ENCODE assay signal across 29 cellular contexts in genomic region chr22:24455751-24456426, GRCh38. TPM values are rescaled to one million over a fixed set of nuclear protein-coding genes. Genes with fewer than 3 reads are reported as not detected.
DNase-seq lines count a peak whose midpoint lies in the region; ATAC-seq, FAIRE-seq and TF ChIP-seq lines count a peak whose summit lies in the region.
"Had no signal": no experiment of that assay in that cellular context is flagged by ENCODE, and none has a peak within 500 bp of the region (broad histone marks: within the 10 kb centered on the region; RNA-seq: fewer than 3 reads in every experiment).

No MANE protein-coding gene starts in this region.

- H3K9me2 ChIP-seq in OCI-LY1 (ENCODE audit: low read depth, low read length): no peaks in the 10 kb centered on the region

- FAIRE-seq in small intestine (lab: Jason Lieb, UNC): no peak
- FAIRE-seq: frontal cortex, RCC 7860 had no signal

- H3K27ac ChIP-seq in OCI-LY1 (ENCODE audit: low read depth, low read length, poor library complexity, severe bottlenecking): peak overlapping the region; percentile 43
- peak overlapping the region; percentile 67 for H3K27ac ChIP-seq in left ventricle myocardium inferior (replicated peaks)
- peak overlapping the region in 1 of 2 donors; percentile 11 for H3K27ac ChIP-seq in ovary
- H3K27ac ChIP-seq in small intestine (ENCODE audit: low read depth in 1 of 2, low read length in 1 of 2): no peak overlapping the region
- H3K27ac ChIP-seq: body of pancreas, esophagus muscularis mucosa, vagina had no signal

- no peaks in the 10 kb centered on the region for H3K9me3 Mint-ChIP-seq in activated T-helper 17 cell treated with anti-CD3 and anti-CD28 coated beads, Interleukin-2, amount 50 U/mL, for 72 hours
- H3K9me3 Mint-ChIP-seq: stimulated activated naive B cell treated with anti-CD40 and anti-IgM and Interleukin-4, amounts not matched to agents 10 μg/mL and 1 μg/mL and 100 μg/mL, for 72 hours had no signal

- TF ChIP-seq EP300 in ovary (IDR thresholded peaks at IDR 0.05): no peak

- TF ChIP-seq CTCF in OCI-LY1 (IDR thresholded peaks at IDR 0.05; ENCODE audit: low read length) (no peak), left ventricle myocardium inferior (IDR thresholded peaks at IDR 0.05; ENCODE audit: borderline replicate concordance) (no peak), ovary (IDR thresholded peaks at IDR 0.05) (no peak)

- no peaks in the 10 kb centered on the region for H3K79me2 ChIP-seq in OCI-LY1 (ENCODE audit: insufficient read depth, low read length)

- H3K9me3 ChIP-seq in OCI-LY1 (ENCODE audit: low read length) (no peaks in the 10 kb centered on the region), left ventricle myocardium inferior (replicated peaks) (no peaks in the 10 kb centered on the region), ovary (no peaks in the 10 kb centered on the region), small intestine (ENCODE audit: control insufficient read depth, low read depth) (no peaks in the 10 kb centered on the region)
- H3K9me3 ChIP-seq: body of pancreas, esophagus muscularis mucosa, vagina had no signal

- no peaks in the 10 kb centered on the region for H4K20me1 ChIP-seq in OCI-LY1 (ENCODE audit: insufficient read depth, low read length)

- ATAC-seq in activated T-helper 17 cell treated with anti-CD3 and anti-CD28 coated beads, Interleukin-2, amount 50 U/mL, for 72 hours (replicated peaks): no peak
- ATAC-seq: body of pancreas; SK-N-SH treated with all-trans-retinoic acid at 6 μM for 48 hours; stimulated activated naive B cell treated with anti-CD40 and anti-IgM and Interleukin-4, amounts not matched to agents 10 μg/mL and 1 μg/mL and 100 μg/mL, for 72 hours had no signal

- H3K36me3 ChIP-seq in OCI-LY1 (ENCODE audit: insufficient read depth, low read length) (no peaks in the 10 kb centered on the region), left ventricle myocardium inferior (no peaks in the 10 kb centered on the region), ovary (no peaks in the 10 kb centered on the region), small intestine (ENCODE audit: control insufficient read depth in 2 of 2, insufficient read depth in 2 of 2, low read length in 2 of 2) (no peaks in the 10 kb centered on the region)
- H3K36me3 ChIP-seq: esophagus muscularis mucosa, MG63, vagina had no signal

- H3K4me3 ChIP-seq in OCI-LY1 (ENCODE audit: low read depth, low read length, poor library complexity, severe bottlenecking): no peak overlapping the region
- no peak overlapping the region for H3K4me3 ChIP-seq in left ventricle myocardium inferior
- H3K4me3 ChIP-seq in ovary: no peak overlapping the region
- H3K4me3 ChIP-seq in small intestine (ENCODE audit: low read depth in 1 of 2, low read length in 2 of 2): no peak overlapping the region
- H3K4me3 ChIP-seq: body of pancreas, esophagus muscularis mucosa, lung, MG63, vagina had no signal

- H3K9ac ChIP-seq in OCI-LY1 (ENCODE audit: low read length): no peak overlapping the region

- WGBS in ovary, 3 donors: 7 to 14% (median 12%) methylated on average over 9 of the region's 9 CpGs
- 55 to 70% (median 63%) methylated on average over 9 of the region's 9 CpGs for WGBS in small intestine, 3 donors

- no peaks in the 10 kb centered on the region for H3K27me3 Mint-ChIP-seq in activated T-helper 17 cell treated with anti-CD3 and anti-CD28 coated beads, Interleukin-2, amount 50 U/mL, for 72 hours
- H3K27me3 Mint-ChIP-seq: activated CD4-positive, alpha-beta memory T cell treated with anti-CD3 and anti-CD28 coated beads for 36 hours; stimulated activated naive B cell treated with anti-CD40 and anti-IgM and Interleukin-4, amounts not matched to agents 10 μg/mL and 1 μg/mL and 100 μg/mL, for 72 hours had no signal

- H3K4me2 ChIP-seq in OCI-LY1 (ENCODE audit: low read length): no peak overlapping the region

- no peaks in the 10 kb centered on the region for H3K27me3 ChIP-seq in OCI-LY1 (ENCODE audit: insufficient read depth, low read length)
- no peaks in the 10 kb centered on the region for H3K27me3 ChIP-seq in left ventricle myocardium inferior (ENCODE audit: low read depth)
- no peaks in the 10 kb centered on the region for H3K27me3 ChIP-seq in ovary
- no peaks in the 10 kb centered on the region for H3K27me3 ChIP-seq in small intestine (ENCODE audit: control insufficient read depth in 2 of 2, insufficient read depth in 2 of 2, low read length in 2 of 2)
- H3K27me3 ChIP-seq: body of pancreas, esophagus muscularis mucosa, MG63, vagina had no signal

- DNase-seq in left ventricle myocardium inferior: peak; percentile 77
- DNase-seq in ovary: peak; percentile 80 to 92 (median 90)
- no peak for DNase-seq in NCI-H82 (lab: John Stamatoyannopoulos, UW)
- no peak for DNase-seq in small intestine
- DNase-seq in NCI-H187 treated with DMSO at 0.1 percent for 48 hours (lab: John Stamatoyannopoulos, UW): no peak
- no peak for DNase-seq in EL
- DNase-seq: activated CD4-positive, alpha-beta memory T cell treated with anti-CD3 and anti-CD28 coated beads for 36 hours; activated CD4-positive, CD25-positive, alpha-beta regulatory T cell; activated gamma-delta T cell; COR-L47; DMS79 treated with DMSO at 0.1 percent for 48 hours; effector memory CD4-positive, alpha-beta T cell; GOT3; KBM-7; MG63; NCI-H1436 treated with DMSO at 0.1 percent for 48 hours; NCI-H524 treated with DMSO at 0.1 percent for 48 hours; stimulated activated CD4-positive, alpha-beta T cell treated with anti-CD3 and anti-CD28 coated beads, Interleukin-4, amount 100 ng/mL, for 1 hour; stimulated activated naive B cell treated with anti-CD40 and anti-IgM and Interleukin-4, amounts not matched to agents 10 μg/mL and 1 μg/mL and 100 μg/mL, for 72 hours had no signal

- peaks cover 25% of the 10 kb centered on the region for H3K4me1 ChIP-seq in OCI-LY1 (ENCODE audit: insufficient read depth, low read length, severe bottlenecking)
- H3K4me1 ChIP-seq in left ventricle myocardium inferior: peaks cover 56% of the 10 kb centered on the region
- H3K4me1 ChIP-seq in ovary (ENCODE audit: insufficient read depth): peaks cover 16% of the 10 kb centered on the region
- no peaks in the 10 kb centered on the region for H3K4me1 ChIP-seq in small intestine (ENCODE audit: control insufficient read depth in 2 of 2, insufficient read depth in 1 of 2, low read depth in 1 of 2, low read length in 1 of 2)
- H3K4me1 ChIP-seq: vagina had no signal

- H3F3A ChIP-seq in OCI-LY1 (ENCODE audit: insufficient read depth, low read length): no peaks in the 10 kb centered on the region

- intact Hi-C loops in left ventricle myocardium inferior (cut with micrococcal nuclease): no loop called here
- intact Hi-C loops in ovary (cut with DNase I): no loop called here

- no peak overlapping the region for H2AFZ ChIP-seq in OCI-LY1 (ENCODE audit: low read length)

- H3K27ac Mint-ChIP-seq in activated T-helper 17 cell treated with anti-CD3 and anti-CD28 coated beads, Interleukin-2, amount 50 U/mL, for 72 hours: peak overlapping the region; percentile 18
- H3K27ac Mint-ChIP-seq: activated CD4-positive, alpha-beta memory T cell treated with anti-CD3 and anti-CD28 coated beads for 36 hours; stimulated activated naive B cell treated with anti-CD40 and anti-IgM and Interleukin-4, amounts not matched to agents 10 μg/mL and 1 μg/mL and 100 μg/mL, for 72 hours had no signal

- TF ChIP-seq POLR2A in ovary (IDR thresholded peaks at IDR 0.05): no peak

- no peak overlapping the region for H3K4me3 Mint-ChIP-seq in activated T-helper 17 cell treated with anti-CD3 and anti-CD28 coated beads, Interleukin-2, amount 50 U/mL, for 72 hours
- H3K4me3 Mint-ChIP-seq: activated CD4-positive, alpha-beta memory T cell treated with anti-CD3 and anti-CD28 coated beads for 36 hours; stimulated activated naive B cell treated with anti-CD40 and anti-IgM and Interleukin-4, amounts not matched to agents 10 μg/mL and 1 μg/mL and 100 μg/mL, for 72 hours had no signal

- H3K4me1 Mint-ChIP-seq in activated T-helper 17 cell treated with anti-CD3 and anti-CD28 coated beads, Interleukin-2, amount 50 U/mL, for 72 hours: no peaks in the 10 kb centered on the region

- no peaks in the 10 kb centered on the region for H3K36me3 Mint-ChIP-seq in activated T-helper 17 cell treated with anti-CD3 and anti-CD28 coated beads, Interleukin-2, amount 50 U/mL, for 72 hours (ENCODE audit: low read depth)
- H3K36me3 Mint-ChIP-seq: activated CD4-positive, alpha-beta memory T cell treated with anti-CD3 and anti-CD28 coated beads for 36 hours; stimulated activated naive B cell treated with anti-CD40 and anti-IgM and Interleukin-4, amounts not matched to agents 10 μg/mL and 1 μg/mL and 100 μg/mL, for 72 hours had no signal

RNA-seq across cellular contexts. Expression of gene ADORA2A, which starts 28.5 kb away (rescaled TPM):
- 10 to 100 TPM; 25.9 to 47.8 TPM for total RNA-seq in activated T-helper 17 cell treated with anti-CD3 and anti-CD28 coated beads, Interleukin-2, amount 50 U/mL, for 72 hours
- total RNA-seq in left ventricle myocardium inferior: 3.6 TPM
- total RNA-seq in ovary: 1 to 10 TPM; 1.5 to 5.0 (median 2.9) TPM
- polyA plus RNA-seq in ovary: 1 to 10 TPM in 1 of 2 donors, under 1 TPM in 1; 0.57 to 2.2 TPM
- polyA plus RNA-seq in small intestine: 1 to 10 TPM in 2 of 3 donors, under 1 TPM in 1; 0.67 to 3.2 (median 1.9) TPM

RNA-seq across cellular contexts. Expression of gene UPB1, which starts 39.2 kb away (rescaled TPM):
- total RNA-seq in activated T-helper 17 cell treated with anti-CD3 and anti-CD28 coated beads, Interleukin-2, amount 50 U/mL, for 72 hours: 1 to 10 TPM in 1 of 2 donors, not detected in 1; 1.5 TPM
- total RNA-seq in left ventricle myocardium inferior (1.1 TPM), ovary (1 to 10 TPM in 1 of 7 donors, under 1 TPM in 4, not detected in 2; 0.25 to 1.2 (median 0.33) TPM)
- polyA plus RNA-seq in ovary (under 1 TPM; 0.15 to 0.69 TPM), small intestine (1 to 10 TPM in 2 of 3 donors, under 1 TPM in 1; 0.12 to 4.3 (median 1.8) TPM)
- total RNA-seq: HT-29, vagina had no signal

Comparison
In these comparisons a context has a peak if more than half of its experiments do, and no peak if none do; other contexts are left out.
1. H3K27ac ChIP-seq: peak in OCI-LY1 (single experiment) and left ventricle myocardium inferior (single experiment); none in small intestine (0 of 2).
2. DNase-seq: peak in left ventricle myocardium inferior (single experiment) and ovary (5 of 5); none in NCI-H82 (single experiment), small intestine (single experiment), NCI-H187 treated with DMSO at 0.1 percent for 48 hours (single experiment) and EL (single experiment).